2 cellular contexts compared by ENCODE assay signal in the genomic region with DNA sequence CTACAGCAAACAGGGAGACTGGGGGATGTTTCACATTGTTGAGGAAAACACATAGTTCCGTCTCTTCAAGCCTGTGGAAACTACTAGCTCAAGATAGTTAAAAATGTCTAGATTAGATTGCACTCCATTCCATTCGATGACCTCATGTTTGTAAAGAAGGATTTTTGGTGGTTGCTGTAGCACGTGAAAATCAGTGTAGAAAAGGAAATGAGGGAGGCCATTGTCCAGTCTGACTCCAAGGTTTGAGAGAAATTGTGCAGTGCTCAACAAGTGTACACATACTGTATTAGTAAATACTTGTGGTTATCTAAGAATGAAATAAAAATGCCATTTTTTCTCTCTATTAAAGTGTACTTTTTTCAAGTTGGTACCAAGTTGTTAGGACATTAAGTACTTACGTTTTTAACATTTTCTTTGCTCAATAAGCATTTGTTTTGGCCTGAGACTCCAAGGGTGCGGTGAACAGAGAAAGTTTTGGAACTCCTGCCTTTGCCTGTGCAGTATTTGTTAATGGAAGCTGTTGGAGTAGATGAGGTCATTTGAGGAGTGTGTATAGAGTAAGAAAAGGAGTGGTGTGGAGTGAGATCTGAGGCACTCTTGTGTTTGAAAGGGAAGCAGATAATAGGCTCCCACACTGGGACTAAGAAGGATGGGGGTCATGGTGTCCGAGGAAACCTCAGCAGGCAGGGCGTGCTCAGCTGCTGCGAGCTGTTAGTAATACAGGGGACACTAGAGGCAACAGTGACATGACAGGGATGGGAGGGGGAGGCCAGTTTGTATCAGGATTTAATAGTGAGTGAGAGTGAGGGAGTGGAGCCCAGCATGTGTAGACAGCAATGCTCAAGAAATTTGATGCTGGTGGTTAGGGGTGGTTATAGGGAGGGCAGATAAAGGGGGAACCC.
TF ChIP-seq lines count a peak whose summit lies in the region.

No MANE protein-coding gene starts in this region.

TF ChIP-seq in SK-N-SH, 30 proteins besides CTCF, POLR2A, EP300 and RAD21 (continued from another document):
- TF ChIP-seq, protein P1, sequence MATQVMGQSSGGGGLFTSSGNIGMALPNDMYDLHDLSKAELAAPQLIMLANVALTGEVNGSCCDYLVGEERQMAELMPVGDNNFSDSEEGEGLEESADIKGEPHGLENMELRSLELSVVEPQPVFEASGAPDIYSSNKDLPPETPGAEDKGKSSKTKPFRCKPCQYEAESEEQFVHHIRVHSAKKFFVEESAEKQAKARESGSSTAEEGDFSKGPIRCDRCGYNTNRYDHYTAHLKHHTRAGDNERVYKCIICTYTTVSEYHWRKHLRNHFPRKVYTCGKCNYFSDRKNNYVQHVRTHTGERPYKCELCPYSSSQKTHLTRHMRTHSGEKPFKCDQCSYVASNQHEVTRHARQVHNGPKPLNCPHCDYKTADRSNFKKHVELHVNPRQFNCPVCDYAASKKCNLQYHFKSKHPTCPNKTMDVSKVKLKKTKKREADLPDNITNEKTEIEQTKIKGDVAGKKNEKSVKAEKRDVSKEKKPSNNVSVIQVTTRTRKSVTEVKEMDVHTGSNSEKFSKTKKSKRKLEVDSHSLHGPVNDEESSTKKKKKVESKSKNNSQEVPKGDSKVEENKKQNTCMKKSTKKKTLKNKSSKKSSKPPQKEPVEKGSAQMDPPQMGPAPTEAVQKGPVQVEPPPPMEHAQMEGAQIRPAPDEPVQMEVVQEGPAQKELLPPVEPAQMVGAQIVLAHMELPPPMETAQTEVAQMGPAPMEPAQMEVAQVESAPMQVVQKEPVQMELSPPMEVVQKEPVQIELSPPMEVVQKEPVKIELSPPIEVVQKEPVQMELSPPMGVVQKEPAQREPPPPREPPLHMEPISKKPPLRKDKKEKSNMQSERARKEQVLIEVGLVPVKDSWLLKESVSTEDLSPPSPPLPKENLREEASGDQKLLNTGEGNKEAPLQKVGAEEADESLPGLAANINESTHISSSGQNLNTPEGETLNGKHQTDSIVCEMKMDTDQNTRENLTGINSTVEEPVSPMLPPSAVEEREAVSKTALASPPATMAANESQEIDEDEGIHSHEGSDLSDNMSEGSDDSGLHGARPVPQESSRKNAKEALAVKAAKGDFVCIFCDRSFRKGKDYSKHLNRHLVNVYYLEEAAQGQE (IDR thresholded peaks at IDR 0.05; ENCODE audit: low read depth, low read length): no peak
- 0 out of 2 replicates have a peak, but pooled peaks have one; percentile 11 for TF ChIP-seq RCOR1 (IDR thresholded peaks at IDR 0.05; ENCODE audit: low read length)
- no peak for TF ChIP-seq RFX5 (IDR thresholded peaks at IDR 0.05; ENCODE audit: low read length)
- TF ChIP-seq, protein P2, sequence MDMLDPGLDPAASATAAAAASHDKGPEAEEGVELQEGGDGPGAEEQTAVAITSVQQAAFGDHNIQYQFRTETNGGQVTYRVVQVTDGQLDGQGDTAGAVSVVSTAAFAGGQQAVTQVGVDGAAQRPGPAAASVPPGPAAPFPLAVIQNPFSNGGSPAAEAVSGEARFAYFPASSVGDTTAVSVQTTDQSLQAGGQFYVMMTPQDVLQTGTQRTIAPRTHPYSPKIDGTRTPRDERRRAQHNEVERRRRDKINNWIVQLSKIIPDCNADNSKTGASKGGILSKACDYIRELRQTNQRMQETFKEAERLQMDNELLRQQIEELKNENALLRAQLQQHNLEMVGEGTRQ (IDR thresholded peaks at IDR 0.05; ENCODE audit: borderline replicate concordance, low read depth, low read length): no peak
- no peak for TF ChIP-seq TCF12 (IDR thresholded peaks at IDR 0.05)
- TF ChIP-seq GABPA (IDR thresholded peaks at IDR 0.05; ENCODE audit: low read depth): no peak
- TF ChIP-seq, protein P3, sequence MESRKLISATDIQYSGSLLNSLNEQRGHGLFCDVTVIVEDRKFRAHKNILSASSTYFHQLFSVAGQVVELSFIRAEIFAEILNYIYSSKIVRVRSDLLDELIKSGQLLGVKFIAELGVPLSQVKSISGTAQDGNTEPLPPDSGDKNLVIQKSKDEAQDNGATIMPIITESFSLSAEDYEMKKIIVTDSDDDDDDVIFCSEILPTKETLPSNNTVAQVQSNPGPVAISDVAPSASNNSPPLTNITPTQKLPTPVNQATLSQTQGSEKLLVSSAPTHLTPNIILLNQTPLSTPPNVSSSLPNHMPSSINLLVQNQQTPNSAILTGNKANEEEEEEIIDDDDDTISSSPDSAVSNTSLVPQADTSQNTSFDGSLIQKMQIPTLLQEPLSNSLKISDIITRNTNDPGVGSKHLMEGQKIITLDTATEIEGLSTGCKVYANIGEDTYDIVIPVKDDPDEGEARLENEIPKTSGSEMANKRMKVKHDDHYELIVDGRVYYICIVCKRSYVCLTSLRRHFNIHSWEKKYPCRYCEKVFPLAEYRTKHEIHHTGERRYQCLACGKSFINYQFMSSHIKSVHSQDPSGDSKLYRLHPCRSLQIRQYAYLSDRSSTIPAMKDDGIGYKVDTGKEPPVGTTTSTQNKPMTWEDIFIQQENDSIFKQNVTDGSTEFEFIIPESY (IDR thresholded peaks at IDR 0.05; ENCODE audit: borderline replicate concordance, low read depth): no peak
- no peak for TF ChIP-seq CHD2 (IDR thresholded peaks at IDR 0.05; ENCODE audit: low read length, partially characterized antibody)
- no peak for TF ChIP-seq FOSL2 (IDR thresholded peaks at IDR 0.05; ENCODE audit: borderline replicate concordance, low read depth)

TF ChIP-seq in SK-N-SH treated with all-trans-retinoic acid at 6 μM for 48 hours, 23 proteins besides CTCF, POLR2A, EP300 and RAD21 (continued from another document):
- TF ChIP-seq ISL1 (CRISPR knock-in tag; IDR thresholded peaks at IDR 0.05) (no peak), OSR1 (CRISPR knock-in tag; IDR thresholded peaks at IDR 0.05) (no peak), ZNF8 (CRISPR knock-in tag; IDR thresholded peaks at IDR 0.05) (no peak)
- TF ChIP-seq, protein P4, sequence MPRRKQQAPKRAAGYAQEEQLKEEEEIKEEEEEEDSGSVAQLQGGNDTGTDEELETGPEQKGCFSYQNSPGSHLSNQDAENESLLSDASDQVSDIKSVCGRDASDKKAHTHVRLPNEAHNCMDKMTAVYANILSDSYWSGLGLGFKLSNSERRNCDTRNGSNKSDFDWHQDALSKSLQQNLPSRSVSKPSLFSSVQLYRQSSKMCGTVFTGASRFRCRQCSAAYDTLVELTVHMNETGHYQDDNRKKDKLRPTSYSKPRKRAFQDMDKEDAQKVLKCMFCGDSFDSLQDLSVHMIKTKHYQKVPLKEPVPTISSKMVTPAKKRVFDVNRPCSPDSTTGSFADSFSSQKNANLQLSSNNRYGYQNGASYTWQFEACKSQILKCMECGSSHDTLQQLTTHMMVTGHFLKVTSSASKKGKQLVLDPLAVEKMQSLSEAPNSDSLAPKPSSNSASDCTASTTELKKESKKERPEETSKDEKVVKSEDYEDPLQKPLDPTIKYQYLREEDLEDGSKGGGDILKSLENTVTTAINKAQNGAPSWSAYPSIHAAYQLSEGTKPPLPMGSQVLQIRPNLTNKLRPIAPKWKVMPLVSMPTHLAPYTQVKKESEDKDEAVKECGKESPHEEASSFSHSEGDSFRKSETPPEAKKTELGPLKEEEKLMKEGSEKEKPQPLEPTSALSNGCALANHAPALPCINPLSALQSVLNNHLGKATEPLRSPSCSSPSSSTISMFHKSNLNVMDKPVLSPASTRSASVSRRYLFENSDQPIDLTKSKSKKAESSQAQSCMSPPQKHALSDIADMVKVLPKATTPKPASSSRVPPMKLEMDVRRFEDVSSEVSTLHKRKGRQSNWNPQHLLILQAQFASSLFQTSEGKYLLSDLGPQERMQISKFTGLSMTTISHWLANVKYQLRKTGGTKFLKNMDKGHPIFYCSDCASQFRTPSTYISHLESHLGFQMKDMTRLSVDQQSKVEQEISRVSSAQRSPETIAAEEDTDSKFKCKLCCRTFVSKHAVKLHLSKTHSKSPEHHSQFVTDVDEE (CRISPR knock-in tag; IDR thresholded peaks at IDR 0.05): no peak
